Comparison of ENCODE assay signal across 15 cellular contexts in the genomic region with DNA sequence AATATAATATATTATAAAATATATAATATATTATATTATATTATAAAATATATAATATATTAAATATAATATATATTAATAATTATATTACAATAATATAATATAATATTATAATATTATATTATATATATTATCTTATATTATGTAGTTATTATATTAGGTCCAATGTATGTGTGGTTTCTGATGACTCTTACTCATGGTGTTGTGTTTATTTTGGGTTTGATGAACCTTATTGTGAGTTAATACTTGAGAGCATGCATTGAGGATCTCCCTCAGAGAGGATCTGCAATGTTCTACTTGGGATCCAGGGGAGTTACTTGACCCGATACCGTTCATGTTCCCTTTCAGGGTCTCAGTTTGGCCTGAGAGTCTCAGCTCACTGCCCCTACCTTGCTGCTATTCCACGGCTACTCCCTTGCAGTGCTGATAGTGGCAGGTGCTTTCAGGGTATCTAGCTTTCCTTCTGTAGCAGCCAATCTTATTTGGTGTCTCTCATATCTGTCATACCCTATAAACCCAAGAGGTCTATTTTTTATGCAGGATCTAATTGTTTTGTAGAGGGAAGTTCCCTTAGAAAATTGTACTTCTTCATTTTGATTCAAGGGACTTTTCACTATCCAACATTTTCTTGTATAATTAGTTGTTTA.
DNase-seq lines count a peak whose midpoint lies in the region; ATAC-seq and TF ChIP-seq lines count a peak whose summit lies in the region.
"Had no signal": no experiment of that assay in that cellular context is flagged by ENCODE, and none has a peak within 500 bp of the region (broad histone marks: within the 10 kb centered on the region; RNA-seq: fewer than 3 reads in every experiment).

No MANE protein-coding gene starts in this region.

- H4K20me1 ChIP-seq in OCI-LY3 (ENCODE audit: insufficient read depth, low read length): no peaks in the 10 kb centered on the region

- no peak overlapping the region for H3K9ac ChIP-seq in OCI-LY3 (ENCODE audit: low read length)

- no peak overlapping the region for H3K27ac ChIP-seq in OCI-LY3 (ENCODE audit: low read length)
- H3K27ac ChIP-seq: SJSA1 had no signal

- peaks cover 6% of the 10 kb centered on the region; the same call in 1 of the 2 replicates for H3K4me1 ChIP-seq in OCI-LY3 (ENCODE audit: low read length)
- H3K4me1 ChIP-seq: HAP-1, SJSA1 had no signal

- no peaks in the 10 kb centered on the region for H3K36me3 ChIP-seq in H7 (replicated peaks; ENCODE audit: control insufficient read depth, insufficient read depth, low read length)
- H3K36me3 ChIP-seq in OCI-LY3 (replicated peaks; ENCODE audit: low read depth, low read length): no peaks in the 10 kb centered on the region
- H3K36me3 ChIP-seq: HAP-1, SJSA1 had no signal

- H3K4me3 ChIP-seq in H7 (ENCODE audit: insufficient read depth, low read depth, low read length): no peak overlapping the region
- no peak overlapping the region for H3K4me3 ChIP-seq in OCI-LY3 (ENCODE audit: low read length)
- H3K4me3 ChIP-seq: HAP-1, SJSA1 had no signal

- no peak for ATAC-seq in HG03442 (IDR thresholded peaks at IDR 0.05; ENCODE audit: unreplicated experiment)
- ATAC-seq in HG02870 (IDR thresholded peaks at IDR 0.05; ENCODE audit: unreplicated experiment): no peak
- ATAC-seq: CD8-positive, alpha-beta T cell; PC-3 had no signal

- peak overlapping the region; percentile 3; the same call in 1 of the 2 replicates for H3K4me2 ChIP-seq in OCI-LY3 (ENCODE audit: low read length)

- H3K27me3 ChIP-seq in H7 (ENCODE audit: control insufficient read depth, insufficient read depth, low read length): no peaks in the 10 kb centered on the region
- H3K27me3 ChIP-seq in OCI-LY3 (ENCODE audit: low read depth, low read length): no peaks in the 10 kb centered on the region
- H3K27me3 ChIP-seq: SJSA1 had no signal

- TF ChIP-seq CTCF in OCI-LY3 (IDR thresholded peaks at IDR 0.05; ENCODE audit: low read depth, low read length): no peak

- no peaks in the 10 kb centered on the region for H3K9me3 ChIP-seq in OCI-LY3 (ENCODE audit: insufficient read depth, low read length)
- H3K9me3 ChIP-seq: SJSA1 had no signal

- peak; percentile 7 for DNase-seq in ELF-1 (ENCODE audit: low read depth, low spot score)
- DNase-seq in H7: peak; percentile 30
- peak; percentile 46 for DNase-seq in islet precursor cell
- DNase-seq in NCI-H510A (lab: John Stamatoyannopoulos, UW): no peak
- DNase-seq: CD8-positive, alpha-beta T cell; DMS 273 treated with DMSO at 0.1 percent for 48 hours; NCI-H1105; NCI-H187; NCI-H2171 treated with DMSO at 0.1 percent for 48 hours; PC-3 had no signal

- no peak overlapping the region for H2AFZ ChIP-seq in OCI-LY3 (ENCODE audit: low read depth, low read length)

- no peaks in the 10 kb centered on the region for H3K79me2 ChIP-seq in OCI-LY3 (ENCODE audit: low read length)
